ENCODE assay signal across 14 cellular contexts in the genomic region with DNA sequence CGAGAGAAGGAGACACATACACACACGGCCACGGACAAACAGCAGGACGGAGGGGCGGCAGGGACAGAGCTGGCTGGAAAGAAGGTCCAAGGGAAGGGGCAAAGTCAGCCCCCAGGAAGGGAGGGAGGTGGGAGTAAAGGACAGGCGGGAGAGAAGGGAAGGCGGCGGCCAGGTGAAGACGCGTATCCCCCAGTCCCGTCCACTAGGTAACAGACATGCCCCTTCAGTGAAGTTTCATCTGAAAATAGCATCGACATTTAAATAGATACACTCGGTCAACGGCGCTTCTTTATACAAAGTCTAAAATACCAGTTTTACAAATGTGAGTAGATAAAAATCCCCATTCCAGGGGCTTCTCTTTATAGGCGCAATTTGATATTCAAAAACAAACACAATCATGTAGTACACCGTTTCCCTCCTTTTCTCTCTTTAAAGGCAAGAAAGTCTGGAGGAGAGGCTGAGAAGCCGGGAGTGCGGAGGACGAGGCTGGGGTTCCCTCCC. TPM values are rescaled to one million over a fixed set of nuclear protein-coding genes. Genes with fewer than 3 reads are reported as not detected.
DNase-seq lines count a peak whose midpoint lies in the region; ATAC-seq, FAIRE-seq and TF ChIP-seq lines count a peak whose summit lies in the region.
"Had no signal": no experiment of that assay in that cellular context is flagged by ENCODE, and none has a peak within 500 bp of the region (broad histone marks: within the 10 kb centered on the region; RNA-seq: fewer than 3 reads in every experiment).

No MANE protein-coding gene starts in this region.

- H2AFZ ChIP-seq in astrocyte (ENCODE audit: low read depth, low read length): no peak overlapping the region

- CTCF ChIA-PET in naive thymus-derived CD4-positive, alpha-beta T cell (lab: Charles Lee): interaction anchor here (1.8 kb wide), 1 partner anchor 47 kb away, joined by 4 read pairs; the partner anchor contains the start of gene CBX4

- H3K4me2 ChIP-seq in astrocyte (ENCODE audit: low read length): peak overlapping the region; percentile 91

- peaks cover 8% of the 10 kb centered on the region for H3K4me1 Mint-ChIP-seq in astrocyte (ENCODE audit: low read depth, unreplicated experiment)
- H3K4me1 Mint-ChIP-seq in naive thymus-derived CD4-positive, alpha-beta T cell: peaks cover 4 to 36% (median 20%) of the 10 kb centered on the region in 7 donors

- ATAC-seq in Right ventricle myocardium superior (ENCODE audit: poor library complexity) (no peak), Right ventricle myocardium inferior (no peak), thoracic aorta (ENCODE audit: insufficient number of reproducible peaks, low FRiP score, low read depth) (no peak)
- no peak for ATAC-seq in naive thymus-derived CD4-positive, alpha-beta T cell

- H3K36me3 Mint-ChIP-seq in astrocyte (ENCODE audit: low read depth, unreplicated experiment): peaks cover 2% of the 10 kb centered on the region
- H3K36me3 Mint-ChIP-seq in naive thymus-derived CD4-positive, alpha-beta T cell: peaks cover 0 to 5% (median 0%) of the 10 kb centered on the region in 5 donors

- POLR2A ChIA-PET in naive thymus-derived CD4-positive, alpha-beta T cell (lab: Charles Lee): interaction anchor here (0.6 to 2.4 kb wide), 3 partner anchors 21 to 994 kb away, joined by 3 to 6 read pairs (median 5); partner anchors contain the start of gene CBX4

- H3K4me3 ChIP-seq in astrocyte (ENCODE audit: insufficient read depth, low read depth, low read length) (no peak overlapping the region), thoracic aorta (peak overlapping the region; percentile 66)
- no peak overlapping the region for H3K4me3 ChIP-seq in naive thymus-derived CD4-positive, alpha-beta T cell (ENCODE audit: low read length)

- H3K27me3 ChIP-seq in astrocyte (ENCODE audit: insufficient read depth, low read length) (peaks cover 47% of the 10 kb centered on the region), thoracic aorta (replicated peaks; ENCODE audit: insufficient read depth) (peaks cover 33% of the 10 kb centered on the region)
- peaks cover 6 to 21% of the 10 kb centered on the region in 2 donors for H3K27me3 ChIP-seq in naive thymus-derived CD4-positive, alpha-beta T cell (ENCODE audit: control insufficient read depth in 2 of 2, insufficient read depth in 2 of 2, low read length in 2 of 2)

- no peak overlapping the region for H3K4me3 Mint-ChIP-seq in astrocyte (ENCODE audit: unreplicated experiment)
- H3K4me3 Mint-ChIP-seq in naive thymus-derived CD4-positive, alpha-beta T cell: peak overlapping the region in 2 of 10 donors; percentile 13 to 29
- H3K4me3 Mint-ChIP-seq: activated naive CD4-positive, alpha-beta T cell treated with anti-CD3 and anti-CD28 coated beads, Interleukin-2, amount 50 U/mL, for 24 hours; dendritic cell treated with granulocyte-macrophage colony-stimulating factor and Interleukin-4, amounts not matched to agents 40 ng/mL and 50 ng/mL, for 4 days had no signal

- TF ChIP-seq CTCF in astrocyte (IDR thresholded peaks at IDR 0.05; ENCODE audit: insufficient read depth, low read depth, low read length) (no peak), thoracic aorta (IDR thresholded peaks at IDR 0.05) (no peak)

- FAIRE-seq in astrocyte (lab: Jason Lieb, UNC): no peak

- H3K9me3 Mint-ChIP-seq in astrocyte (ENCODE audit: unreplicated experiment): peaks cover 5% of the 10 kb centered on the region
- H3K9me3 Mint-ChIP-seq in naive thymus-derived CD4-positive, alpha-beta T cell: no peaks in the 10 kb centered on the region
- H3K9me3 Mint-ChIP-seq: activated naive CD4-positive, alpha-beta T cell treated with anti-CD3 and anti-CD28 coated beads, Interleukin-2, amount 50 U/mL, for 24 hours; dendritic cell treated with granulocyte-macrophage colony-stimulating factor and Interleukin-4, amounts not matched to agents 40 ng/mL and 50 ng/mL, for 4 days had no signal

- H3K27ac ChIP-seq in astrocyte (ENCODE audit: low read depth, low read length) (no peak overlapping the region), thoracic aorta (no peak overlapping the region)
- no peak overlapping the region for H3K27ac ChIP-seq in naive thymus-derived CD4-positive, alpha-beta T cell (ENCODE audit: low read depth, low read length)

- TF ChIP-seq POLR2A in erythroblast (IDR thresholded peaks at IDR 0.05; ENCODE audit: low read length): no peak

- H3K9ac ChIP-seq in astrocyte (ENCODE audit: low read length): no peak overlapping the region

- peaks cover 36% of the 10 kb centered on the region for H3K27me3 Mint-ChIP-seq in astrocyte (ENCODE audit: low read depth, unreplicated experiment)
- peaks cover 25 to 58% (median 37%) of the 10 kb centered on the region in 5 donors for H3K27me3 Mint-ChIP-seq in naive thymus-derived CD4-positive, alpha-beta T cell

- peaks cover 6% of the 10 kb centered on the region for H3K79me2 ChIP-seq in astrocyte (ENCODE audit: insufficient read depth, low read length)

- intact Hi-C loops in Right ventricle myocardium superior (cut with DNase I): no loop called here
- intact Hi-C loops in Right ventricle myocardium inferior (cut with DNase I): loop anchor here (5.0 to 10.0 kb wide), 2 partner anchors 122 to 200 kb away; no protein-coding TSS in a partner anchor
- intact Hi-C loops in naive thymus-derived CD4-positive, alpha-beta T cell (cut with micrococcal nuclease): no loop called here

- H3K36me3 ChIP-seq in astrocyte (ENCODE audit: insufficient read depth, low read length) (no peaks in the 10 kb centered on the region), thoracic aorta (no peaks in the 10 kb centered on the region)
- H3K36me3 ChIP-seq in naive thymus-derived CD4-positive, alpha-beta T cell (ENCODE audit: control insufficient read depth in 2 of 3, insufficient read depth in 3 of 3, low read length in 3 of 3): peaks cover 0 to 9% (median 0%) of the 10 kb centered on the region in 3 experiments

- H3K9me3 ChIP-seq in astrocyte (ENCODE audit: insufficient read depth, low read depth, low read length): no peaks in the 10 kb centered on the region
- H3K9me3 ChIP-seq in thoracic aorta: no peaks in the 10 kb centered on the region
- no peaks in the 10 kb centered on the region for H3K9me3 ChIP-seq in naive thymus-derived CD4-positive, alpha-beta T cell (ENCODE audit: control insufficient read depth in 2 of 3, low read length in 3 of 3)
- H3K9me3 ChIP-seq: Peyer's patch had no signal

- DNase-seq in Right ventricle myocardium superior: peak; percentile 26
- no peak for DNase-seq in Right ventricle myocardium inferior (ENCODE audit: missing footprints)
- no peak for DNase-seq in astrocyte (ENCODE audit: low read depth)
- peak; percentile 51 for DNase-seq in left kidney (ENCODE audit: low read depth, low spot score)
- DNase-seq in thoracic aorta (ENCODE audit: low spot score): no peak
- no peak for DNase-seq in GM19238 (ENCODE audit: insufficient read length, low spot score)
- DNase-seq in naive thymus-derived CD4-positive, alpha-beta T cell: no peak
- DNase-seq in erythroblast (lab: John Stamatoyannopoulos, UW): no peak
- DNase-seq: AML-193; NCI-H226; stimulated activated CD4-positive, alpha-beta T cell treated with anti-CD3 and anti-CD28 coated beads, Interleukin-1b, Interleukin-23, amount 100 ng/mL, for 48 hours had no signal

- peak overlapping the region; percentile 86 for H3K27ac Mint-ChIP-seq in astrocyte (ENCODE audit: unreplicated experiment)
- H3K27ac Mint-ChIP-seq in naive thymus-derived CD4-positive, alpha-beta T cell: peak overlapping the region in 1 of 9 donors; percentile 36
- H3K27ac Mint-ChIP-seq: activated naive CD4-positive, alpha-beta T cell treated with anti-CD3 and anti-CD28 coated beads, Interleukin-2, amount 50 U/mL, for 24 hours; dendritic cell treated with granulocyte-macrophage colony-stimulating factor and Interleukin-4, amounts not matched to agents 40 ng/mL and 50 ng/mL, for 4 days had no signal

- peaks cover 31% of the 10 kb centered on the region for H4K20me1 ChIP-seq in astrocyte (ENCODE audit: insufficient read depth, low read length)

- peaks cover 25% of the 10 kb centered on the region for H3K4me1 ChIP-seq in astrocyte (ENCODE audit: insufficient read depth, low read length)
- H3K4me1 ChIP-seq in thoracic aorta (ENCODE audit: control insufficient read depth in 1 of 2, low read depth in 2 of 2): peaks cover 14 to 26% of the 10 kb centered on the region in 2 donors
- H3K4me1 ChIP-seq in naive thymus-derived CD4-positive, alpha-beta T cell (ENCODE audit: control insufficient read depth in 2 of 2, insufficient read depth in 2 of 2, low read length in 2 of 2): peaks cover 19 to 27% of the 10 kb centered on the region in 2 donors

RNA-seq across cellular contexts. Expression of gene CBX8, which starts 4.5 kb away (rescaled TPM):
- total RNA-seq in Right ventricle myocardium superior (6.2 TPM), Right ventricle myocardium inferior (5.3 TPM), astrocyte (2.5 and 3.4 TPM in 2 replicates), thoracic aorta (1 to 10 TPM in 1 of 2 donors, under 1 TPM in 1; 0.71 to 7.4 TPM)
- 10 to 100 TPM in 1 of 5 experiments, 1 to 10 TPM in 4; 2.4 to 11.9 (median 3.0) TPM for total RNA-seq in naive thymus-derived CD4-positive, alpha-beta T cell
- 1 to 10 TPM in 1 of 2 donors, under 1 TPM in 1; 0.96 to 1.9 TPM for polyA plus RNA-seq in naive thymus-derived CD4-positive, alpha-beta T cell

RNA-seq across cellular contexts. Expression of gene CBX2, which starts 14.5 kb away (rescaled TPM):
- total RNA-seq in Right ventricle myocardium superior (4.2 TPM), Right ventricle myocardium inferior (4.2 TPM), astrocyte (3.9 and 6.7 TPM in 2 replicates), thoracic aorta (under 1 TPM in 1 of 2 donors, not detected in 1; 0.14 TPM)
- total RNA-seq in naive thymus-derived CD4-positive, alpha-beta T cell: 1 to 10 TPM in 1 of 5 experiments, under 1 TPM in 4; 0.24 to 4.4 (median 0.41) TPM
- under 1 TPM in 1 of 2 donors, not detected in 1; 0.41 TPM for polyA plus RNA-seq in naive thymus-derived CD4-positive, alpha-beta T cell

RNA-seq across cellular contexts. Expression of gene CBX4, which starts 46.8 kb away (rescaled TPM):
- total RNA-seq in Right ventricle myocardium superior (25.6 TPM), Right ventricle myocardium inferior (23.7 TPM), astrocyte (12.6 and 16.9 TPM in 2 replicates), thoracic aorta (10 to 100 TPM in 1 of 2 donors, 1 to 10 TPM in 1; 6.2 to 10.4 TPM)
- total RNA-seq in naive thymus-derived CD4-positive, alpha-beta T cell: 100 to 1,000 TPM in 2 of 5 experiments, 10 to 100 TPM in 3; 37.7 to 134 (median 84.4) TPM
- 1 to 10 TPM; 4.0 to 7.4 TPM for polyA plus RNA-seq in naive thymus-derived CD4-positive, alpha-beta T cell

Comparison
In these comparisons a context has a peak if more than half of its experiments do, and no peak if none do; other contexts are left out.
1. DNase-seq: peak in Right ventricle myocardium superior (single experiment) and left kidney (single experiment); none in Right ventricle myocardium inferior (single experiment), astrocyte (single experiment), thoracic aorta (single experiment), GM19238 (single experiment), naive thymus-derived CD4-positive, alpha-beta T cell (0 of 9) and erythroblast (0 of 2).